ENCODE assay signal across 8 cellular contexts in genomic region chr9:107750741-107751521, GRCh38.
DNase-seq lines count a peak whose midpoint lies in the region; ATAC-seq, FAIRE-seq and TF ChIP-seq lines count a peak whose summit lies in the region.

No MANE protein-coding gene starts in this region.

- no peaks in the 10 kb centered on the region for H3K9me3 ChIP-seq in lower lobe of right lung

- no peak overlapping the region for H2AFZ ChIP-seq in ACC112 (ENCODE audit: low read length, unreplicated experiment)

- H3K9me3 Mint-ChIP-seq in chondrocyte (ENCODE audit: low read depth), result no peaks in the 10 kb centered on the region
- peaks cover 3% of the 10 kb centered on the region for H3K9me3 Mint-ChIP-seq in activated CD8-positive, alpha-beta memory T cell treated with anti-CD3 and anti-CD28 coated beads, Interleukin-2, amount 10 ng/mL, durations not matched to agents 7 days and 5 days (ENCODE audit: low read depth)

- H3K36me3 ChIP-seq in ACC112 (ENCODE audit: insufficient read depth, low read length) (no peaks in the 10 kb centered on the region), lower lobe of right lung (no peaks in the 10 kb centered on the region)

- CTCF ChIA-PET in activated CD8-positive, alpha-beta memory T cell treated with anti-CD3 and anti-CD28 coated beads, Interleukin-2, amount 10 ng/mL, durations not matched to agents 7 days and 5 days (lab: Charles Lee), result interaction anchor here (0.6 kb wide), 1 partner anchor 1047 kb away, joined by 3 read pairs; no protein-coding TSS in a partner anchor

- peak; percentile 75 to 83 for ATAC-seq in lower lobe of right lung
- ATAC-seq in HG03045 (IDR thresholded peaks at IDR 0.05; ENCODE audit: unreplicated experiment), result no peak
- no peak for ATAC-seq in activated CD8-positive, alpha-beta memory T cell treated with anti-CD3 and anti-CD28 coated beads, Interleukin-2, amount 10 ng/mL, durations not matched to agents 7 days and 5 days
- ATAC-seq in HG03196 (IDR thresholded peaks at IDR 0.05; ENCODE audit: unreplicated experiment), result no peak

- peak; percentile 87 for DNase-seq in MV-4-11 (lab: John Stamatoyannopoulos, UW)
- no peak for DNase-seq in chondrocyte (ENCODE audit: low spot score)
- DNase-seq in lower lobe of right lung, result peak; percentile 72
- DNase-seq in urothelium cell line (ENCODE audit: low spot score), result peak; percentile 82
- no peak for DNase-seq in activated CD8-positive, alpha-beta memory T cell treated with anti-CD3 and anti-CD28 coated beads, Interleukin-2, amount 10 ng/mL, durations not matched to agents 7 days and 5 days

- H3K27ac ChIP-seq in ACC112 (ENCODE audit: low read depth, low read length), result peak overlapping the region; percentile 97
- H3K27ac ChIP-seq in lower lobe of right lung, result peak overlapping the region; percentile 65

- no peak for FAIRE-seq in urothelium cell line (lab: Jason Lieb, UNC)

- peak overlapping the region; percentile 97 for H3K27ac Mint-ChIP-seq in chondrocyte (ENCODE audit: unreplicated experiment)
- no peak overlapping the region for H3K27ac Mint-ChIP-seq in activated CD8-positive, alpha-beta memory T cell treated with anti-CD3 and anti-CD28 coated beads, Interleukin-2, amount 10 ng/mL, durations not matched to agents 7 days and 5 days

- TF ChIP-seq CTCF in chondrocyte (IDR thresholded peaks at IDR 0.05), result no peak
- no peak for TF ChIP-seq CTCF in lower lobe of right lung (IDR thresholded peaks at IDR 0.05)

- no peaks in the 10 kb centered on the region for H3K27me3 Mint-ChIP-seq in chondrocyte (ENCODE audit: low read depth)
- H3K27me3 Mint-ChIP-seq in activated CD8-positive, alpha-beta memory T cell treated with anti-CD3 and anti-CD28 coated beads, Interleukin-2, amount 10 ng/mL, durations not matched to agents 7 days and 5 days, result no peaks in the 10 kb centered on the region

- H3K4me3 Mint-ChIP-seq in chondrocyte (ENCODE audit: unreplicated experiment), result no peak overlapping the region
- no peak overlapping the region for H3K4me3 Mint-ChIP-seq in activated CD8-positive, alpha-beta memory T cell treated with anti-CD3 and anti-CD28 coated beads, Interleukin-2, amount 10 ng/mL, durations not matched to agents 7 days and 5 days

- no peaks in the 10 kb centered on the region for H3K36me3 Mint-ChIP-seq in chondrocyte (ENCODE audit: low read depth)
- H3K36me3 Mint-ChIP-seq in activated CD8-positive, alpha-beta memory T cell treated with anti-CD3 and anti-CD28 coated beads, Interleukin-2, amount 10 ng/mL, durations not matched to agents 7 days and 5 days, result no peaks in the 10 kb centered on the region

- H3K27me3 ChIP-seq in ACC112 (ENCODE audit: insufficient read depth, low read length) (no peaks in the 10 kb centered on the region), lower lobe of right lung (ENCODE audit: low read depth) (no peaks in the 10 kb centered on the region)

- no peaks in the 10 kb centered on the region for H3K79me2 ChIP-seq in ACC112 (ENCODE audit: control insufficient read depth, insufficient read depth, low read length, unreplicated experiment)

- intact Hi-C loops in lower lobe of right lung (cut with DNase I), result no loop called here

- H3K4me1 ChIP-seq in ACC112 (ENCODE audit: control insufficient read depth, insufficient read depth, low read length, unreplicated experiment) (peaks cover 50% of the 10 kb centered on the region), lower lobe of right lung (peaks cover 35% of the 10 kb centered on the region)

- peaks cover 50% of the 10 kb centered on the region for H3K4me1 Mint-ChIP-seq in chondrocyte (ENCODE audit: low read depth)
- H3K4me1 Mint-ChIP-seq in activated CD8-positive, alpha-beta memory T cell treated with anti-CD3 and anti-CD28 coated beads, Interleukin-2, amount 10 ng/mL, durations not matched to agents 7 days and 5 days, result no peaks in the 10 kb centered on the region

- H3K4me3 ChIP-seq in ACC112 (ENCODE audit: low read depth, low read length) (peak overlapping the region; percentile 15; the same call in 1 of the 2 replicates), lower lobe of right lung (no peak overlapping the region)

Comparison
In these comparisons a context has a peak if more than half of its experiments do, and no peak if none do; other contexts are left out.
1. DNase-seq: peak in MV-4-11 (single experiment), lower lobe of right lung (single experiment) and urothelium cell line (single experiment); none in chondrocyte (single experiment) and activated CD8-positive, alpha-beta memory T cell treated with anti-CD3 and anti-CD28 coated beads, Interleukin-2, amount 10 ng/mL, durations not matched to agents 7 days and 5 days (single experiment).
2. ATAC-seq: peak in lower lobe of right lung (2 of 2); none in HG03045 (single experiment), activated CD8-positive, alpha-beta memory T cell treated with anti-CD3 and anti-CD28 coated beads, Interleukin-2, amount 10 ng/mL, durations not matched to agents 7 days and 5 days (single experiment) and HG03196 (single experiment).